ENCODE assay signal across 8 cellular contexts in genomic region chr10:8050561-8051108, GRCh38. TPM values are rescaled to one million over a fixed set of nuclear protein-coding genes. Genes with fewer than 3 reads are reported as not detected.
DNase-seq lines count a peak whose midpoint lies in the region; ATAC-seq and TF ChIP-seq lines count a peak whose summit lies in the region.

No MANE protein-coding gene starts in this region.

- ATAC-seq in GM23338 (peak; percentile 5), T-cell (replicated peaks in 1 of 4) (no peak), HG02938 (IDR thresholded peaks at IDR 0.05; ENCODE audit: unreplicated experiment) (no peak)

- H3K27me3 Mint-ChIP-seq in GM23338 (ENCODE audit: insufficient read depth, low read depth, poor library complexity) (peaks cover 91% of the 10 kb centered on the region), T-cell (peaks cover 33 to 53% of the 10 kb centered on the region in 2 donors)

- H3K36me3 Mint-ChIP-seq in GM23338 (ENCODE audit: low read depth): peaks cover 2% of the 10 kb centered on the region; the same call in 1 of the 3 replicates
- no peaks in the 10 kb centered on the region for H3K36me3 Mint-ChIP-seq in T-cell

- CTCF ChIA-PET in T-cell (lab: Charles Lee): no interaction called here

- peaks cover 36% of the 10 kb centered on the region for H3F3A ChIP-seq in GM23338 (replicated peaks; ENCODE audit: low read depth)

- peaks cover 57% of the 10 kb centered on the region for H3K4me1 Mint-ChIP-seq in GM23338
- H3K4me1 Mint-ChIP-seq in T-cell: peaks cover 47 to 62% (median 60%) of the 10 kb centered on the region in 3 donors

- DNase-seq in GM23338 (ENCODE audit: low spot score) (peak; percentile 64), T-cell (peak in 3 of 34 experiments; percentile 24 to 42 (median 40)), fibroblast of villous mesenchyme (ENCODE audit: low read depth) (peak; percentile 37), skeletal muscle cell (ENCODE audit: low read depth) (no peak), AML-193 (lab: John Stamatoyannopoulos, UW) (no peak), HCEC 1CT (no peak), mucosa of gallbladder (ENCODE audit: low spot score) (no peak)

- H3K9me2 ChIP-seq in GM23338 (ENCODE audit: insufficient read depth): no peaks in the 10 kb centered on the region

- H3K9me3 Mint-ChIP-seq in GM23338: peaks cover 3% of the 10 kb centered on the region; the same call in 1 of the 3 replicates
- H3K9me3 Mint-ChIP-seq in T-cell: no peaks in the 10 kb centered on the region

- H3K36me3 ChIP-seq in GM23338 (ENCODE audit: insufficient read depth): no peaks in the 10 kb centered on the region

- peaks cover 97% of the 10 kb centered on the region for H3K27me3 ChIP-seq in GM23338 (ENCODE audit: insufficient read depth)

- H3K27ac ChIP-seq in GM23338 (ENCODE audit: low read depth): no peak overlapping the region

- H3K4me2 ChIP-seq in GM23338: peak overlapping the region; percentile 90

- POLR2A ChIA-PET in T-cell (lab: Charles Lee): no interaction called here

- H4K20me1 ChIP-seq in GM23338 (replicated peaks; ENCODE audit: insufficient read depth): peaks cover 14% of the 10 kb centered on the region; the same call in 1 of the 2 replicates

- H3K4me3 Mint-ChIP-seq in GM23338 (peak overlapping the region; percentile 66), T-cell (peak overlapping the region; percentile 57 to 92 (median 74))

- H3K4me3 ChIP-seq in GM23338 (peak overlapping the region; percentile 64), fibroblast of villous mesenchyme (ENCODE audit: low read depth, low read length) (peak overlapping the region; percentile 34), skeletal muscle cell (ENCODE audit: low read depth, low read length) (peak overlapping the region; percentile 34)

- no peaks in the 10 kb centered on the region for H3K79me2 ChIP-seq in GM23338 (replicated peaks; ENCODE audit: insufficient read depth)

- no peak overlapping the region for H3K27ac Mint-ChIP-seq in GM23338
- H3K27ac Mint-ChIP-seq in T-cell: no peak overlapping the region

- H2AFZ ChIP-seq in GM23338: peak overlapping the region; percentile 78

- TF ChIP-seq CTCF in GM23338 (conservative IDR thresholded peaks at IDR 0.05; ENCODE audit: low read depth in 2 of 2) (no peak), fibroblast of villous mesenchyme (IDR thresholded peaks at IDR 0.05; ENCODE audit: insufficient read depth, low read depth, low read length) (no peak)

- peaks cover 53% of the 10 kb centered on the region for H3K4me1 ChIP-seq in GM23338 (ENCODE audit: insufficient read depth)

TF ChIP-seq in GM23338, 12 proteins besides CTCF, POLR2A, EP300 and RAD21:
- TF ChIP-seq NANOG (IDR thresholded peaks at IDR 0.05; ENCODE audit: borderline replicate concordance): no peak
- TF ChIP-seq ZNF114 (CRISPR knock-in tag; IDR thresholded peaks at IDR 0.05): no peak
- peak; percentile 51 for TF ChIP-seq EZH2phosphoT487 (IDR thresholded peaks at IDR 0.05; ENCODE audit: unreplicated experiment)
- peak; percentile 86 for TF ChIP-seq EZH2 (IDR thresholded peaks at IDR 0.05; ENCODE audit: low read depth, unreplicated experiment)

RNA-seq across cellular contexts. Expression of gene GATA3, which starts 3.9 kb away (rescaled TPM):
- not detected in 2 replicates for total RNA-seq in GM23338 (2014; rRNA removed; shearing (Covaris generic))
- polyA plus RNA-seq in GM23338 (2016; fragmentation: Nextera tagmentation; extraction: Ambion mirVana): 0.23 and 0.33 TPM in 2 replicates
- total RNA-seq in T-cell (10 to 100 TPM; 47.2 to 98.1 (median 59.9) TPM), fibroblast of villous mesenchyme (not detected in 2 replicates), mucosa of gallbladder (1.5 TPM)

Comparison
In these comparisons a context has a peak if more than half of its experiments do, and no peak if none do; other contexts are left out.
1. DNase-seq: peak in GM23338 (single experiment) and fibroblast of villous mesenchyme (single experiment); none in skeletal muscle cell (single experiment), AML-193 (0 of 2), HCEC 1CT (single experiment) and mucosa of gallbladder (single experiment).
2. RNA of gene GATA3, which starts 3.9 kb away (total RNA-seq): 47.2 to 98.1 TPM in T-cell; 1.5 TPM in mucosa of gallbladder (single experiment), not detected in GM23338 and not detected in fibroblast of villous mesenchyme; every median in the first group is over 10 times any median in the second.
3. Peak in every context shown above with its lines, with median percentiles within 50 percentile points of each other: H3K4me3 ChIP-seq.